In the genomic region with DNA sequence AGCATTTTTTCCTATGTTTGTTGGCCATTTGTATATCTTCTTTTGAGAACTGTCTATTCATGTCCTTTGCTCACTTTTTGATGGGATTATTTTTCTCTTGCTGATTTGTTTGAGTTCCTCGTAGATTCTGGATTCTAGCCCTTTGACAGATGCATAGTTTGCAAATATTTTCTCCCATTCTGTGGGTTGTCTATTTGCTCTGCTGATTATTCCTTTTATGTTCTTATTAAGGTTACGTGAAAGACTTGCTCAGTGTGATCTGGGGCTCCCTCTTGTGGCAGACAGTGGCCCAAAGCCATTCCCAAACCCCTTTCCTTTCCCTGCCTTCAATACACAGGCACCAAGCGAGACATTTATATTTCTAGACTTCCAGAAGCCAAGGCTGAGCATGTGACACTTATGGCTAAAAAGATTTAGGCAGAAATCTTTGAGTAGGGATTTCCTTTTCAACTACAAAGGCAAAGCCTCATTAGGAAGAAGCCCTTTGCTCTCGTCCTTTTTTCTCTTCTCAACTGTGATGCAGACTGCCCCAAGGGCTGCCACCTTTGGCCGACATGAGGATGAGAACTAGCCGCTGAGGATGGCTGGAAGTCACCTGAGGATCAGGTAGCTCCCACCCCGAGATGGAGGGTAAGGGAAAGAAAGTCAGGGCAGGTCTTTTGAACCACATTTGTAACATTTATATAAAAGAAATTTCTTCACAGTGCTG, we compare ENCODE assay signal across 8 cellular contexts. TPM values are rescaled to one million over a fixed set of nuclear protein-coding genes. Genes with fewer than 3 reads are reported as not detected.
DNase-seq lines count a peak whose midpoint lies in the region; ATAC-seq and TF ChIP-seq lines count a peak whose summit lies in the region.

No MANE protein-coding gene starts in this region.

- H3K36me3 Mint-ChIP-seq in Caco-2 (ENCODE audit: insufficient read depth, unreplicated experiment) (no peaks in the 10 kb centered on the region), progenitor cell of endocrine pancreas (ENCODE audit: insufficient read depth) (no peaks in the 10 kb centered on the region)
- no peaks in the 10 kb centered on the region for H3K36me3 Mint-ChIP-seq in activated naive CD8-positive, alpha-beta T cell treated with anti-CD3 and anti-CD28 coated beads, Interleukin-2, amount 50 U/mL, for 24 hours (ENCODE audit: low read depth)

- H3K4me1 Mint-ChIP-seq in Caco-2 (ENCODE audit: low read depth, unreplicated experiment) = peaks cover 19% of the 10 kb centered on the region
- H3K4me1 Mint-ChIP-seq in activated naive CD8-positive, alpha-beta T cell treated with anti-CD3 and anti-CD28 coated beads, Interleukin-2, amount 50 U/mL, for 24 hours = peaks cover 56% of the 10 kb centered on the region
- peaks cover 10% of the 10 kb centered on the region for H3K4me1 Mint-ChIP-seq in progenitor cell of endocrine pancreas (ENCODE audit: low read depth)

- POLR2A ChIA-PET in Caco-2 (lab: Charles Lee) = no interaction called here

- no peaks in the 10 kb centered on the region for H3K9me3 ChIP-seq in Caco-2

- peak; percentile 78 to 82 for DNase-seq in Caco-2
- peak; percentile 41 for DNase-seq in HFF-Myc (ENCODE audit: extremely low read depth, low read depth)
- DNase-seq in SK-MEL-5 (ENCODE audit: low read depth, low spot score) = peak; percentile 80
- DNase-seq in activated naive CD8-positive, alpha-beta T cell treated with anti-CD3 and anti-CD28 coated beads, Interleukin-2, amount 50 U/mL, for 24 hours = peak; percentile 67
- peak; percentile 71 for DNase-seq in Right ventricle myocardium superior
- DNase-seq in progenitor cell of endocrine pancreas (ENCODE audit: low spot score, unreplicated experiment) = peak; percentile 37

- peaks cover 8% of the 10 kb centered on the region for H3K27me3 Mint-ChIP-seq in Caco-2 (ENCODE audit: insufficient read depth, unreplicated experiment)
- peaks cover 5% of the 10 kb centered on the region for H3K27me3 Mint-ChIP-seq in activated naive CD8-positive, alpha-beta T cell treated with anti-CD3 and anti-CD28 coated beads, Interleukin-2, amount 50 U/mL, for 24 hours
- peaks cover 17% of the 10 kb centered on the region for H3K27me3 Mint-ChIP-seq in progenitor cell of endocrine pancreas

- peaks cover 4% of the 10 kb centered on the region for H3K4me1 ChIP-seq in Caco-2

- H3K36me3 ChIP-seq in Caco-2 (ENCODE audit: control insufficient read depth, insufficient read depth, low read length) = no peaks in the 10 kb centered on the region

- no peak for ATAC-seq in activated naive CD8-positive, alpha-beta T cell treated with anti-CD3 and anti-CD28 coated beads, Interleukin-2, amount 50 U/mL, for 24 hours
- ATAC-seq in Right ventricle myocardium superior (ENCODE audit: poor library complexity) = peak; percentile 79
- ATAC-seq in HG03097 (IDR thresholded peaks at IDR 0.05; ENCODE audit: low FRiP score, unreplicated experiment) = no peak
- no peak for ATAC-seq in GM19463 (IDR thresholded peaks at IDR 0.05; ENCODE audit: unreplicated experiment)

- TF ChIP-seq CTCF in Caco-2 (IDR thresholded peaks at IDR 0.05; ENCODE audit: insufficient read depth in 1 of 2, low read depth in 1 of 2, low read length in 1 of 2, severe bottlenecking in 1 of 2, unreplicated experiment in 1 of 2) = peak; percentile 97 to 99
- peak; percentile 93 for TF ChIP-seq CTCF in HFF-Myc (IDR thresholded peaks at IDR 0.05; ENCODE audit: low read depth, low read length, missing control alignments)
- peak; percentile 92 for TF ChIP-seq CTCF in progenitor cell of endocrine pancreas (IDR thresholded peaks at IDR 0.05; ENCODE audit: unreplicated experiment)

- intact Hi-C loops in Caco-2 (cut with micrococcal nuclease; ENCODE audit: unreplicated experiment) (loop anchor here (1.0 to 5.0 kb wide), 6 partner anchors 18 to 602 kb away; no protein-coding TSS in a partner anchor), Right ventricle myocardium superior (cut with DNase I) (loop anchor here (10.0 kb wide), 1 partner anchor 596 kb away; no protein-coding TSS in a partner anchor)

- no TSS peak for BruUV-seq in Caco-2 (replicated peaks; lab: Mats Ljungman, UMichigan)

- H3K27ac Mint-ChIP-seq in Caco-2 (ENCODE audit: unreplicated experiment) = no peak overlapping the region
- H3K27ac Mint-ChIP-seq in activated naive CD8-positive, alpha-beta T cell treated with anti-CD3 and anti-CD28 coated beads, Interleukin-2, amount 50 U/mL, for 24 hours = no peak overlapping the region
- H3K27ac Mint-ChIP-seq in progenitor cell of endocrine pancreas = no peak overlapping the region

- in situ Hi-C loops in SK-MEL-5 (cut with HindIII; ENCODE audit: low pct_unique_long_range_greater_than_20kb, low sequenced_read_pairs) = no loop called here

- H3K27me3 ChIP-seq in Caco-2 (replicated peaks; ENCODE audit: control insufficient read depth, insufficient read depth, low read length) = no peaks in the 10 kb centered on the region; the same call in 1 of the 2 replicates

- no peaks in the 10 kb centered on the region for H3K9me3 Mint-ChIP-seq in Caco-2 (ENCODE audit: unreplicated experiment)
- no peaks in the 10 kb centered on the region for H3K9me3 Mint-ChIP-seq in activated naive CD8-positive, alpha-beta T cell treated with anti-CD3 and anti-CD28 coated beads, Interleukin-2, amount 50 U/mL, for 24 hours
- H3K9me3 Mint-ChIP-seq in progenitor cell of endocrine pancreas (ENCODE audit: low read depth) = no peaks in the 10 kb centered on the region

- CTCF ChIA-PET in Caco-2 (lab: Charles Lee) = interaction anchor here (1.1 kb wide), 1 partner anchor 141 kb away, joined by 4 read pairs; no protein-coding TSS in a partner anchor

- no peak overlapping the region for H3K4me3 Mint-ChIP-seq in Caco-2 (ENCODE audit: unreplicated experiment)
- H3K4me3 Mint-ChIP-seq in activated naive CD8-positive, alpha-beta T cell treated with anti-CD3 and anti-CD28 coated beads, Interleukin-2, amount 50 U/mL, for 24 hours = no peak overlapping the region
- no peak overlapping the region for H3K4me3 Mint-ChIP-seq in progenitor cell of endocrine pancreas (ENCODE audit: low read depth)

- H3K4me3 ChIP-seq in Caco-2 (ENCODE audit: low read depth, low read length) (no peak overlapping the region), HFF-Myc (replicated peaks; ENCODE audit: low read depth, low read length) (no peak overlapping the region)

RNA-seq across cellular contexts. Expression of gene ST8SIA6, which starts 23.6 kb away (rescaled TPM):
- total RNA-seq in Caco-2 (2022) (0.16 TPM in 1 of 2 replicates, not detected in the other), Right ventricle myocardium superior (6.3 TPM), progenitor cell of endocrine pancreas (0.36 and 0.98 TPM in 2 replicates)
- total RNA-seq in SK-MEL-5 (2014; rRNA removed; shearing (Covaris generic)) = 1.0 and 1.1 TPM in 2 replicates
- polyA plus RNA-seq in SK-MEL-5 (2015; cell fraction: cytosol; rRNA removed) = 0.56 and 0.82 TPM in 2 replicates
- 1.0 TPM in 1 of 2 replicates, not detected in the other for polyA plus RNA-seq in SK-MEL-5 (2015; cell fraction: nucleus; rRNA removed)
